Comparison of ENCODE assay signal across 2 cellular contexts in genomic region chr2:20592106-20593071, GRCh38.
TF ChIP-seq lines count a peak whose summit lies in the region.

No MANE protein-coding gene starts in this region.

TF ChIP-seq in HCT116, 20 proteins besides CTCF, POLR2A, EP300 and RAD21 (continued from another document):
- TF ChIP-seq, protein P1, sequence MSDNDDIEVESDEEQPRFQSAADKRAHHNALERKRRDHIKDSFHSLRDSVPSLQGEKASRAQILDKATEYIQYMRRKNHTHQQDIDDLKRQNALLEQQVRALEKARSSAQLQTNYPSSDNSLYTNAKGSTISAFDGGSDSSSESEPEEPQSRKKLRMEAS (IDR thresholded peaks at IDR 0.05): no peak
TF ChIP-seq in HCT116: peak in this region for 0.

TF ChIP-seq in GM12878, 131 proteins besides CTCF, POLR2A, EP300 and RAD21:
- TF ChIP-seq EZH2 (IDR thresholded peaks at IDR 0.05; ENCODE audit: borderline replicate concordance, control insufficient read depth, low read depth, low read length) (no peak), SUZ12 (IDR thresholded peaks at IDR 0.05; ENCODE audit: unreplicated experiment) (no peak), SPI1 (IDR thresholded peaks at IDR 0.05; ENCODE audit: borderline replicate concordance, insufficient read depth, low read depth, low read length) (peak; percentile 38; the same call in 1 of the 2 replicates), EED (IDR thresholded peaks at IDR 0.05; ENCODE audit: low read depth) (0 out of 2 replicates have a peak, but pooled peaks have one; percentile 9), PBX3 (IDR thresholded peaks at IDR 0.05; ENCODE audit: insufficient replicate concordance, low read depth, low read length) (peak; percentile 71)
- TF ChIP-seq, protein P2, sequence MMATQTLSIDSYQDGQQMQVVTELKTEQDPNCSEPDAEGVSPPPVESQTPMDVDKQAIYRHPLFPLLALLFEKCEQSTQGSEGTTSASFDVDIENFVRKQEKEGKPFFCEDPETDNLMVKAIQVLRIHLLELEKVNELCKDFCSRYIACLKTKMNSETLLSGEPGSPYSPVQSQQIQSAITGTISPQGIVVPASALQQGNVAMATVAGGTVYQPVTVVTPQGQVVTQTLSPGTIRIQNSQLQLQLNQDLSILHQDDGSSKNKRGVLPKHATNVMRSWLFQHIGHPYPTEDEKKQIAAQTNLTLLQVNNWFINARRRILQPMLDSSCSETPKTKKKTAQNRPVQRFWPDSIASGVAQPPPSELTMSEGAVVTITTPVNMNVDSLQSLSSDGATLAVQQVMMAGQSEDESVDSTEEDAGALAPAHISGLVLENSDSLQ (IDR thresholded peaks at IDR 0.05): peak; percentile 70
